In genomic region chr9:135797507-135798302, GRCh38 we compare ENCODE assay signal across 8 cellular contexts.
DNase-seq lines count a peak whose midpoint lies in the region; ATAC-seq and TF ChIP-seq lines count a peak whose summit lies in the region.

No MANE protein-coding gene starts in this region.

- H3K4me3 ChIP-seq in Loucy (ENCODE audit: low read length, poor library complexity, severe bottlenecking), result no peak overlapping the region
- H3K4me3 ChIP-seq in fibroblast of villous mesenchyme (ENCODE audit: low read depth, low read length), result no peak overlapping the region

- H2AFZ ChIP-seq in Loucy (ENCODE audit: low read length), result no peak overlapping the region

- H3K9me2 ChIP-seq in Loucy (replicated peaks; ENCODE audit: low read depth, low read length), result no peaks in the 10 kb centered on the region

- no peaks in the 10 kb centered on the region for H3F3A ChIP-seq in Loucy (ENCODE audit: low read depth)

- H3K9ac ChIP-seq in Loucy (ENCODE audit: low read depth, low read length, poor library complexity, severe bottlenecking), result no peak overlapping the region

- DNase-seq in NCI-H1092 treated with DMSO at 0.1 percent for 48 hours (lab: John Stamatoyannopoulos, UW) (peak; percentile 15), NCI-H1092 (lab: John Stamatoyannopoulos, UW) (no peak), fibroblast of villous mesenchyme (ENCODE audit: low read depth) (peak; percentile 29), putamen (ENCODE audit: low spot score) (peak; percentile 29), activated gamma-delta T cell treated with Interleukin-2 at 50 U/mL for 16 hours (no peak)
- peak; percentile 63 for DNase-seq in activated CD4-positive, alpha-beta T cell treated with anti-CD3 and anti-CD28 coated beads, Interleukin-2, amount 50 U/mL, for 48 hours

- peaks cover 3% of the 10 kb centered on the region for H3K4me1 ChIP-seq in Loucy (ENCODE audit: insufficient read depth, low read length, poor library complexity, severe bottlenecking)

- H3K9me3 ChIP-seq in Loucy (ENCODE audit: insufficient read depth, low read depth, low read length), result no peaks in the 10 kb centered on the region

- TF ChIP-seq CTCF in Loucy (conservative IDR thresholded peaks at IDR 0.05; ENCODE audit: low read length) (peak; percentile 92), fibroblast of villous mesenchyme (IDR thresholded peaks at IDR 0.05; ENCODE audit: insufficient read depth, low read depth, low read length) (peak; percentile 73)

- H3K79me2 ChIP-seq in Loucy (ENCODE audit: insufficient read depth, low read length), result no peaks in the 10 kb centered on the region

- no peak for ATAC-seq in HG03439 (IDR thresholded peaks at IDR 0.05; ENCODE audit: unreplicated experiment)

- H4K20me1 ChIP-seq in Loucy (ENCODE audit: insufficient read depth, low read length, poor library complexity, severe bottlenecking), result no peaks in the 10 kb centered on the region

- H3K36me3 ChIP-seq in Loucy (ENCODE audit: insufficient read depth, low read length), result no peaks in the 10 kb centered on the region

- no peaks in the 10 kb centered on the region for H3K27me3 ChIP-seq in Loucy (ENCODE audit: insufficient read depth, low read length, poor library complexity, severe bottlenecking)

- no peak overlapping the region for H3K4me2 ChIP-seq in Loucy (ENCODE audit: low read depth, low read length, poor library complexity, severe bottlenecking)

Comparison
In these comparisons a context has a peak if more than half of its experiments do, and no peak if none do; other contexts are left out.
1. DNase-seq: peak in NCI-H1092 treated with DMSO at 0.1 percent for 48 hours (single experiment), activated CD4-positive, alpha-beta T cell treated with anti-CD3 and anti-CD28 coated beads, Interleukin-2, amount 50 U/mL, for 48 hours (2 of 2), fibroblast of villous mesenchyme (single experiment) and putamen (single experiment); none in NCI-H1092 (single experiment) and activated gamma-delta T cell treated with Interleukin-2 at 50 U/mL for 16 hours (single experiment).